In genomic region chr3:126985143-126985985, GRCh38 we compare ENCODE assay signal across 12 cellular contexts. TPM values are rescaled to one million over a fixed set of nuclear protein-coding genes. Genes with fewer than 3 reads are reported as not detected.
DNase-seq lines count a peak whose midpoint lies in the region; ATAC-seq and TF ChIP-seq lines count a peak whose summit lies in the region.
"Had no signal": no experiment of that assay in that cellular context is flagged by ENCODE, and none has a peak within 500 bp of the region (broad histone marks: within the 10 kb centered on the region; RNA-seq: fewer than 3 reads in every experiment).

No MANE protein-coding gene starts in this region.

- H3K27ac Mint-ChIP-seq in activated CD4-positive, alpha-beta T cell treated with anti-CD3 and anti-CD28 coated beads, Interleukin-2, amount 10 ng/mL, durations not matched to agents 7 days and 5 days, result peak overlapping the region; percentile 60
- H3K27ac Mint-ChIP-seq in WTC11, result no peak overlapping the region
- H3K27ac Mint-ChIP-seq in stimulated activated effector memory CD8-positive, alpha-beta T cell treated with anti-CD3 and anti-CD28 coated beads, Interleukin-12 subunit alpha, Interleukin-12 subunit beta, amount 100 ng/mL, for 72 hours, result no peak overlapping the region

- no peak overlapping the region for H3K4me3 Mint-ChIP-seq in activated CD4-positive, alpha-beta T cell treated with anti-CD3 and anti-CD28 coated beads, Interleukin-2, amount 10 ng/mL, durations not matched to agents 7 days and 5 days
- peak overlapping the region; percentile 64; the same call in 1 of the 2 replicates for H3K4me3 Mint-ChIP-seq in WTC11
- peak overlapping the region; percentile 38 for H3K4me3 Mint-ChIP-seq in stimulated activated effector memory CD8-positive, alpha-beta T cell treated with anti-CD3 and anti-CD28 coated beads, Interleukin-12 subunit alpha, Interleukin-12 subunit beta, amount 100 ng/mL, for 72 hours

- POLR2A ChIA-PET in activated CD4-positive, alpha-beta T cell treated with anti-CD3 and anti-CD28 coated beads, Interleukin-2, amount 10 ng/mL, durations not matched to agents 7 days and 5 days (lab: Charles Lee), result no interaction called here
- POLR2A ChIA-PET in WTC11 (lab: Charles Lee), result no interaction called here

- no peak for ATAC-seq in WTC11
- ATAC-seq in stimulated activated effector memory CD8-positive, alpha-beta T cell treated with anti-CD3 and anti-CD28 coated beads, Interleukin-12 subunit alpha, Interleukin-12 subunit beta, amount 100 ng/mL, for 72 hours, result no peak

- H3K4me1 Mint-ChIP-seq in activated CD4-positive, alpha-beta T cell treated with anti-CD3 and anti-CD28 coated beads, Interleukin-2, amount 10 ng/mL, durations not matched to agents 7 days and 5 days, result peaks cover 10% of the 10 kb centered on the region
- H3K4me1 Mint-ChIP-seq in WTC11, result peaks cover 9% of the 10 kb centered on the region
- peaks cover 18% of the 10 kb centered on the region for H3K4me1 Mint-ChIP-seq in stimulated activated effector memory CD8-positive, alpha-beta T cell treated with anti-CD3 and anti-CD28 coated beads, Interleukin-12 subunit alpha, Interleukin-12 subunit beta, amount 100 ng/mL, for 72 hours

- no peak for TF ChIP-seq CTCF in WTC11 (IDR thresholded peaks at IDR 0.05)

- H3K27me3 Mint-ChIP-seq in activated CD4-positive, alpha-beta T cell treated with anti-CD3 and anti-CD28 coated beads, Interleukin-2, amount 10 ng/mL, durations not matched to agents 7 days and 5 days, result peaks cover 5% of the 10 kb centered on the region
- H3K27me3 Mint-ChIP-seq in WTC11 (ENCODE audit: low read depth), result peaks cover 14% of the 10 kb centered on the region

- 0 out of 2 replicates have a peak overlapping the region, but pooled peaks have one; percentile 31 for H3K4me3 ChIP-seq in iPS-18c (ENCODE audit: insufficient read depth, low read depth, low read length)

- H3K9me3 ChIP-seq in iPS-18c (ENCODE audit: control insufficient read depth, insufficient read depth, low read length), result no peaks in the 10 kb centered on the region
- H3K9me3 ChIP-seq: BLaER1 treated with 17β-estradiol and CSF1 and Interleukin-3, amounts not matched to agents 10 nM and 100 nM; colonic mucosa; ovary had no signal

- CTCF ChIA-PET in activated CD4-positive, alpha-beta T cell treated with anti-CD3 and anti-CD28 coated beads, Interleukin-2, amount 10 ng/mL, durations not matched to agents 7 days and 5 days (lab: Charles Lee), result no interaction called here
- CTCF ChIA-PET in WTC11 (lab: Charles Lee), result interaction anchor here (0.6 to 5.0 kb wide), 15 partner anchors 10 to 488 kb away, joined by 3 to 34 read pairs (median 4); no protein-coding TSS in a partner anchor

- H3K9me3 Mint-ChIP-seq in activated CD4-positive, alpha-beta T cell treated with anti-CD3 and anti-CD28 coated beads, Interleukin-2, amount 10 ng/mL, durations not matched to agents 7 days and 5 days, result no peaks in the 10 kb centered on the region
- no peaks in the 10 kb centered on the region for H3K9me3 Mint-ChIP-seq in WTC11
- no peaks in the 10 kb centered on the region for H3K9me3 Mint-ChIP-seq in stimulated activated effector memory CD8-positive, alpha-beta T cell treated with anti-CD3 and anti-CD28 coated beads, Interleukin-12 subunit alpha, Interleukin-12 subunit beta, amount 100 ng/mL, for 72 hours

- no peak for DNase-seq in activated CD4-positive, alpha-beta T cell treated with anti-CD3 and anti-CD28 coated beads, Interleukin-2, amount 10 ng/mL, durations not matched to agents 7 days and 5 days
- DNase-seq in activated CD4-positive, alpha-beta T cell treated with anti-CD3 and anti-CD28 coated beads for 48 hours, result no peak
- no peak for DNase-seq in WTC11 (ENCODE audit: low spot score)
- no peak for DNase-seq in stimulated activated effector memory CD8-positive, alpha-beta T cell treated with anti-CD3 and anti-CD28 coated beads, Interleukin-12 subunit alpha, Interleukin-12 subunit beta, amount 100 ng/mL, for 72 hours (ENCODE audit: low spot score in 2 of 2)
- DNase-seq in midbrain (lab: John Stamatoyannopoulos, UW), result no peak
- no peak for DNase-seq in SW480 (ENCODE audit: low spot score)
- no peak for DNase-seq in NCI-H1048 (lab: John Stamatoyannopoulos, UW)
- DNase-seq: colonic mucosa, NCI-H226 had no signal

- H3K36me3 Mint-ChIP-seq in activated CD4-positive, alpha-beta T cell treated with anti-CD3 and anti-CD28 coated beads, Interleukin-2, amount 10 ng/mL, durations not matched to agents 7 days and 5 days (ENCODE audit: low read depth), result no peaks in the 10 kb centered on the region
- peaks cover 5% of the 10 kb centered on the region; the same call in 1 of the 2 replicates for H3K36me3 Mint-ChIP-seq in WTC11
- peaks cover 8% of the 10 kb centered on the region for H3K36me3 Mint-ChIP-seq in stimulated activated effector memory CD8-positive, alpha-beta T cell treated with anti-CD3 and anti-CD28 coated beads, Interleukin-12 subunit alpha, Interleukin-12 subunit beta, amount 100 ng/mL, for 72 hours

TF ChIP-seq in WTC11, 78 proteins besides CTCF, POLR2A, EP300 and RAD21:
- TF ChIP-seq OVOL2 (CRISPR knock-in tag; IDR thresholded peaks at IDR 0.05; ENCODE audit: borderline replicate concordance), result no peak
- no peak for TF ChIP-seq CDX4 (CRISPR knock-in tag; IDR thresholded peaks at IDR 0.05; ENCODE audit: borderline replicate concordance)
- no peak for TF ChIP-seq NR3C1 (CRISPR knock-in tag; conservative IDR thresholded peaks at IDR 0.05; ENCODE audit: low read depth)
- TF ChIP-seq ZNF317 (CRISPR knock-in tag; IDR thresholded peaks at IDR 0.05; ENCODE audit: borderline replicate concordance, low read depth), result no peak
- TF ChIP-seq MXD4 (CRISPR knock-in tag; IDR thresholded peaks at IDR 0.05; ENCODE audit: borderline replicate concordance), result no peak
- no peak for TF ChIP-seq SP1 (CRISPR knock-in tag; conservative IDR thresholded peaks at IDR 0.05)
- no peak for TF ChIP-seq ZNF263 (CRISPR knock-in tag; IDR thresholded peaks at IDR 0.05; ENCODE audit: low read depth)
- TF ChIP-seq EMX1 (CRISPR knock-in tag; IDR thresholded peaks at IDR 0.05), result no peak
- TF ChIP-seq E2F5 (CRISPR knock-in tag; IDR thresholded peaks at IDR 0.05), result no peak
- TF ChIP-seq ZNF416 (CRISPR knock-in tag; IDR thresholded peaks at IDR 0.05), result no peak

RNA-seq across cellular contexts. Expression of gene PLXNA1, which starts 2.4 kb away (rescaled TPM):
- total RNA-seq in activated CD4-positive, alpha-beta T cell treated with anti-CD3 and anti-CD28 coated beads, Interleukin-2, amount 10 ng/mL, durations not matched to agents 7 days and 5 days, result 1 to 10 TPM; 3.8 to 3.9 TPM
- 53.0 to 55.0 TPM (median 53.8 TPM) in 3 replicates for total RNA-seq in WTC11 (2021)

Comparison
In these comparisons a context has a peak if more than half of its experiments do, and no peak if none do; other contexts are left out.
1. RNA of gene PLXNA1, which starts 2.4 kb away (total RNA-seq): 53.0 to 55.0 TPM in WTC11; 3.8 to 3.9 TPM in activated CD4-positive, alpha-beta T cell treated with anti-CD3 and anti-CD28 coated beads, Interleukin-2, amount 10 ng/mL, durations not matched to agents 7 days and 5 days; every median in the first group is over 10 times any median in the second.